Comparison of ENCODE assay signal across 19 cellular contexts in the genomic region with DNA sequence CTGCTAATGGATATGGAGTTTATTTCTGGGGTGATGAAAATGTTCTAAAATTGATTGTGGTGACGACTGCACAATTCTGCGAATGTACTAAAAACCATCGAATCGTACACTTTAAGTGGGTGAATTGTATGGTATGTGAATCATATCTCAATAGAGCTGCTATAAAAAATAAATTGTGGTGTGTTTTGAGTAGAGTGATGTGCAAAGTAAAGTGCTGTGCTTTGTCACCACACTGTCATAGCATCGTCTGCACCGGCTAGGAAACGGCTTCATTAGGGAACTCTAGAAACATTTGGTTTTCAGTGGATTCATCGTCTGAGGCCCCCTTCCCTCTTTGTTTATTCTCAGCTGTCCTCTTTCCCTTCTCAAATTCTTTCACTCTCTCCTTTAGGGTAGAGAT.
"Had no signal": no experiment of that assay in that cellular context is flagged by ENCODE, and none has a peak within 500 bp of the region (broad histone marks: within the 10 kb centered on the region; RNA-seq: fewer than 3 reads in every experiment).

No MANE protein-coding gene starts in this region.

- H3K27me3 ChIP-seq: pancreas, tibial artery had no signal

- H3K4me1 ChIP-seq: pancreas had no signal

- H3K27ac ChIP-seq: coronary artery, pancreas, tibial artery had no signal

- H3K9me3 ChIP-seq: pancreas, tibial artery had no signal

- H3K4me1 Mint-ChIP-seq: activated CD8-positive, alpha-beta memory T cell treated with anti-CD3 and anti-CD28 coated beads, Interleukin-2, amount 10 ng/mL, durations not matched to agents 7 days and 5 days; immature natural killer cell; stimulated activated effector memory CD8-positive, alpha-beta T cell treated with anti-CD3 and anti-CD28 coated beads, Interleukin-12 subunit alpha, Interleukin-12 subunit beta, amount 100 ng/mL, for 72 hours had no signal

- H3K9me3 Mint-ChIP-seq: activated CD4-positive, alpha-beta memory T cell treated with anti-CD3 and anti-CD28 coated beads for 36 hours; activated T-helper 2 cell treated with anti-CD3 and anti-CD28 coated beads, Interferon-gamma antibody, Interleukin-2, Interleukin-4, amounts not matched to agents 10 μg/mL and 5 μg/mL and 100 μg/mL, durations not matched to agents 14 hours and 24 hours and 36 hours; mesothelial cell of epicardium; neural crest cell had no signal

- ATAC-seq: activated CD8-positive, alpha-beta memory T cell treated with anti-CD3 and anti-CD28 coated beads, Interleukin-2, amount 10 ng/mL, durations not matched to agents 7 days and 5 days; pancreas; sciatic nerve; stimulated activated effector memory CD8-positive, alpha-beta T cell treated with anti-CD3 and anti-CD28 coated beads, Interleukin-12 subunit alpha, Interleukin-12 subunit beta, amount 100 ng/mL, for 72 hours had no signal

- DNase-seq: activated CD4-positive, alpha-beta memory T cell treated with anti-CD3 and anti-CD28 coated beads for 36 hours; activated CD4-positive, alpha-beta T cell treated with anti-CD3 and anti-CD28 coated beads for 1 hour; activated CD8-positive, alpha-beta memory T cell treated with anti-CD3 and anti-CD28 coated beads, Interleukin-2, amount 10 ng/mL, durations not matched to agents 7 days and 5 days; activated naive CD4-positive, alpha-beta T cell treated with anti-CD3 and anti-CD28 coated beads, Interleukin-2, amount 50 U/mL, for 16 hours; activated T-cell treated with anti-CD3 and anti-CD28 coated beads, Interleukin-2, amount 50 U/mL, for 1 hour; effector CD8-positive, alpha-beta T cell; foreskin melanocyte; immature natural killer cell; pancreas; stimulated activated CD4-positive, alpha-beta T cell treated with anti-CD3 and anti-CD28 coated beads, Interleukin-12 subunit alpha, Interleukin-12 subunit beta, amount 100 ng/mL, for 4 hours; tibial artery had no signal

- H3K36me3 Mint-ChIP-seq: activated CD4-positive, alpha-beta memory T cell treated with anti-CD3 and anti-CD28 coated beads for 36 hours; activated CD8-positive, alpha-beta memory T cell treated with anti-CD3 and anti-CD28 coated beads, Interleukin-2, amount 10 ng/mL, durations not matched to agents 7 days and 5 days; immature natural killer cell; mesothelial cell of epicardium; stimulated activated effector memory CD8-positive, alpha-beta T cell treated with anti-CD3 and anti-CD28 coated beads, Interleukin-12 subunit alpha, Interleukin-12 subunit beta, amount 100 ng/mL, for 72 hours had no signal

- H3K4me3 ChIP-seq: coronary artery, pancreas, tibial artery had no signal

- H3K4me3 Mint-ChIP-seq: activated CD4-positive, alpha-beta memory T cell treated with anti-CD3 and anti-CD28 coated beads for 36 hours; activated CD8-positive, alpha-beta memory T cell treated with anti-CD3 and anti-CD28 coated beads, Interleukin-2, amount 10 ng/mL, durations not matched to agents 7 days and 5 days; immature natural killer cell; mesothelial cell of epicardium; neural crest cell; stimulated activated effector memory CD8-positive, alpha-beta T cell treated with anti-CD3 and anti-CD28 coated beads, Interleukin-12 subunit alpha, Interleukin-12 subunit beta, amount 100 ng/mL, for 72 hours had no signal

- H3K27me3 Mint-ChIP-seq: activated CD4-positive, alpha-beta memory T cell treated with anti-CD3 and anti-CD28 coated beads for 36 hours; activated CD8-positive, alpha-beta memory T cell treated with anti-CD3 and anti-CD28 coated beads, Interleukin-2, amount 10 ng/mL, durations not matched to agents 7 days and 5 days had no signal

- H3K27ac Mint-ChIP-seq: activated CD4-positive, alpha-beta memory T cell treated with anti-CD3 and anti-CD28 coated beads for 36 hours; activated CD8-positive, alpha-beta memory T cell treated with anti-CD3 and anti-CD28 coated beads, Interleukin-2, amount 10 ng/mL, durations not matched to agents 7 days and 5 days; activated T-helper 2 cell treated with anti-CD3 and anti-CD28 coated beads, Interferon-gamma antibody, Interleukin-2, Interleukin-4, amounts not matched to agents 10 μg/mL and 5 μg/mL and 100 μg/mL, durations not matched to agents 14 hours and 24 hours and 36 hours; immature natural killer cell; mesothelial cell of epicardium; stimulated activated effector memory CD8-positive, alpha-beta T cell treated with anti-CD3 and anti-CD28 coated beads, Interleukin-12 subunit alpha, Interleukin-12 subunit beta, amount 100 ng/mL, for 72 hours had no signal

- H3K36me3 ChIP-seq: pancreas, tibial artery had no signal

- FAIRE-seq: endothelial cell of umbilical vein, pancreas, urothelium cell line had no signal
